17 cellular contexts compared by ENCODE assay signal in genomic region chr4:4717692-4718091, GRCh38.
A peak's percentile ranks its signal among the peaks of the same experiment; 100 is the strongest.
DNase-seq lines count a peak whose midpoint lies in the region; ATAC-seq and TF ChIP-seq lines count a peak whose summit lies in the region.
"Had no signal": no experiment of that assay in that cellular context is flagged by ENCODE, and none has a peak within 500 bp of the region (broad histone marks: within the 10 kb centered on the region; RNA-seq: fewer than 3 reads in every experiment).

No MANE protein-coding gene starts in this region.

- H3K9me2 ChIP-seq in PC-9 (ENCODE audit: insufficient read depth) (no peaks in the 10 kb centered on the region), GM23248 (ENCODE audit: insufficient read depth) (no peaks in the 10 kb centered on the region)

- H3K27ac ChIP-seq in PC-9 (no peak overlapping the region), epithelial cell of prostate (no peak overlapping the region), GM23248 (no peak overlapping the region)

- intact Hi-C loops in PC-9 (cut with micrococcal nuclease; ENCODE audit: unreplicated experiment) = no loop called here

- POLR2A ChIA-PET in PC-9 (lab: Charles Lee; ENCODE audit: unreplicated experiment) = no interaction called here

- no peaks in the 10 kb centered on the region for H3K79me2 ChIP-seq in PC-9 (ENCODE audit: low read depth)
- H3K79me2 ChIP-seq in GM23248 (ENCODE audit: insufficient read depth) = no peaks in the 10 kb centered on the region

- no TSS peak for BruUV-seq in PC-9 (replicated peaks; lab: Mats Ljungman, UMichigan)

- H3K4me1 ChIP-seq in PC-9 (replicated peaks; ENCODE audit: insufficient read depth) = peaks cover 20% of the 10 kb centered on the region
- H3K4me1 ChIP-seq in GM23248 (ENCODE audit: insufficient read depth) = no peaks in the 10 kb centered on the region

- H4K20me1 ChIP-seq in PC-9 (ENCODE audit: insufficient read depth) = no peaks in the 10 kb centered on the region
- H4K20me1 ChIP-seq in GM23248 (ENCODE audit: insufficient read depth) = no peaks in the 10 kb centered on the region

- H3F3A ChIP-seq in PC-9 (ENCODE audit: insufficient read depth, low read depth) = peaks cover 2% of the 10 kb centered on the region; the same call in 1 of the 2 replicates
- H3F3A ChIP-seq in GM23248 (ENCODE audit: insufficient read depth) = no peaks in the 10 kb centered on the region

- no peak for TF ChIP-seq CTCF in PC-9 (conservative IDR thresholded peaks at IDR 0.05)

- ATAC-seq in HG03095 (IDR thresholded peaks at IDR 0.05; ENCODE audit: unreplicated experiment) = no peak

- H3K36me3 ChIP-seq in PC-9 (ENCODE audit: low read depth) (no peaks in the 10 kb centered on the region), GM23248 (ENCODE audit: low read depth) (no peaks in the 10 kb centered on the region)

- 82 to 83% methylated on average over 6 of the region's 6 CpGs for WGBS in GM23248 (ENCODE audit: low coverage in 1 of 2, low lambda C conversion rate in 2 of 2, missing lambda C conversion rate in 2 of 2), 2 experiments

- H3K4me2 ChIP-seq in PC-9 = peak overlapping the region; percentile 37
- no peak overlapping the region for H3K4me2 ChIP-seq in GM23248 (ENCODE audit: unreplicated experiment)

- in situ Hi-C loops in GM23248 (cut with MboI) = no loop called here

- no peak overlapping the region for H3K9ac ChIP-seq in GM23248

- CTCF ChIA-PET in PC-9 (lab: Charles Lee) = no interaction called here

- H3K4me3 ChIP-seq in PC-9 = no peak overlapping the region
- no peak overlapping the region for H3K4me3 ChIP-seq in GM23248

- peak; percentile 7 for DNase-seq in ELR (ENCODE audit: low read depth)
- DNase-seq in PC-9 = peak; percentile 36 to 87
- DNase-seq in epithelial cell of prostate (ENCODE audit: low read depth, low spot score) = peak; percentile 22
- DNase-seq in renal cortical epithelial cell (ENCODE audit: low read depth) = peak; percentile 3
- no peak for DNase-seq in stimulated activated CD4-positive, alpha-beta T cell treated with anti-CD3 and anti-CD28 coated beads, Interleukin-4, amount 100 ng/mL, for 24 hours
- DNase-seq in GM23248 = no peak
- DNase-seq: AML-193, DMS 273 treated with DMSO at 0.1 percent for 48 hours, H9, Kasumi-1, NCI-H1105, NCI-H1694, NCI-H2107, NCI-H345, NCI-H526, SW 1271 had no signal

- H3K27me3 ChIP-seq in PC-9 (ENCODE audit: insufficient read depth, low read depth) (no peaks in the 10 kb centered on the region), GM23248 (replicated peaks; ENCODE audit: insufficient read depth) (no peaks in the 10 kb centered on the region; the same call in 1 of the 2 replicates)

- H2AFZ ChIP-seq in PC-9 (no peak overlapping the region), GM23248 (no peak overlapping the region)

- no peaks in the 10 kb centered on the region for H3K9me3 ChIP-seq in PC-9 (ENCODE audit: insufficient read depth, low read depth)
- no peaks in the 10 kb centered on the region for H3K9me3 ChIP-seq in GM23248 (ENCODE audit: low read depth)

Comparison
In these comparisons a context has a peak if more than half of its experiments do, and no peak if none do; other contexts are left out.
1. DNase-seq: peak in ELR (single experiment), PC-9 (2 of 2), epithelial cell of prostate (single experiment) and renal cortical epithelial cell (single experiment); none in stimulated activated CD4-positive, alpha-beta T cell treated with anti-CD3 and anti-CD28 coated beads, Interleukin-4, amount 100 ng/mL, for 24 hours (single experiment) and GM23248 (single experiment).